In the genomic region with DNA sequence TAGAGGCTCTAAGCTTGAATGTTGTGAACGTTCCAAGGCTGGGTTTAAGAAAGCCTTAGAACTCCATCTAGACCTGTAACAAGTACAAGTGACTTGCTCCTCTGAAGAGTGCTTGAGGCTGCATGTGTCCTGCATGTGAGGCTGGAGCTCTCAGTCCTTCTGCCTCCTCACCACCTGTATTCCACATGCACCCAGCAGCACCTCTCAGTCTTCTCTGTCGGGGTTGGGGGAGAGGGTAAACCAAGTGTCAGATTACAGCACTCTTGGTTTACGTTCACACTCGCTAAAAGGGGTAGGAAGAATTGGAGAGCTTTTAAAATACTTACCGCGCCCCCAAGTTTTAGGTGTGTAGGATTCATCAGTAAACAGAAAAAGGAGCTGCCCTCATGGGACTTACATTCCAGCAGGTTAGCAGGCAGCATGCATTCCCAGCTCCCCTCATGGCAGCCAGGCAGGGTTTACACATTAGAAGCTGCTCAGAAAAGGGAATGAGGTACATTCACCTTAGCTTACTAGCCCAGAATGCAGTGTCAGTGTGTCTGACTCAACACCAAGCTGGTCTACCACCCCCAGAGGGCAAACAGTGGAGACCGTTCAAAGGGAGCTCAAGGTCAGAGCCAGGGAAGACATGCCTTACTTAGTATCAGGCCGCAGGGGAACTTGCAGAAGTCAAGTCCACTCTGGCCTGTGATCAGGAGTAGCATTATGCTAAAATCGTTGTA, we compare ENCODE assay signal across 27 cellular contexts.
"Had no signal": no experiment of that assay in that cellular context is flagged by ENCODE, and none has a peak within 500 bp of the region (broad histone marks: within the 10 kb centered on the region; RNA-seq: fewer than 3 reads in every experiment).

No MANE protein-coding gene starts in this region.

- H3K4me3 Mint-ChIP-seq: activated CD8-positive, alpha-beta T cell treated with anti-CD3 and anti-CD28 coated beads, Interleukin-2, amount 10 ng/mL, durations not matched to agents 7 days and 5 days; activated naive CD8-positive, alpha-beta T cell treated with anti-CD3 and anti-CD28 coated beads, Interleukin-2, amount 10 ng/mL, durations not matched to agents 7 days and 5 days; T-helper 1 cell treated with Interleukin-12 subunit alpha and Interleukin-12 subunit beta and Interleukin-4 antibody, amounts not matched to agents 30 μg/mL and 1 μg/mL, for 36 hours had no signal

- H3K36me3 ChIP-seq: adrenal gland had no signal

- H3K4me3 ChIP-seq: adrenal gland, MG63, Peyer's patch, SJSA1 had no signal

- ATAC-seq: activated CD8-positive, alpha-beta T cell treated with anti-CD3 and anti-CD28 coated beads, Interleukin-2, amount 10 ng/mL, durations not matched to agents 7 days and 5 days; SK-N-SH treated with all-trans-retinoic acid at 6 μM for 48 hours had no signal

- H3K27ac Mint-ChIP-seq: activated CD8-positive, alpha-beta T cell treated with anti-CD3 and anti-CD28 coated beads, Interleukin-2, amount 10 ng/mL, durations not matched to agents 7 days and 5 days; activated naive CD8-positive, alpha-beta T cell treated with anti-CD3 and anti-CD28 coated beads, Interleukin-2, amount 10 ng/mL, durations not matched to agents 7 days and 5 days; T-helper 1 cell treated with Interleukin-12 subunit alpha and Interleukin-12 subunit beta and Interleukin-4 antibody, amounts not matched to agents 30 μg/mL and 1 μg/mL, for 36 hours had no signal

- H3K27me3 Mint-ChIP-seq: activated naive CD8-positive, alpha-beta T cell treated with anti-CD3 and anti-CD28 coated beads, Interleukin-2, amount 10 ng/mL, durations not matched to agents 7 days and 5 days had no signal

- H3K27ac ChIP-seq: adrenal gland, Peyer's patch, SJSA1 had no signal

- H3K27me3 ChIP-seq: adrenal gland, MG63, Peyer's patch, SJSA1 had no signal

- H3K4me1 ChIP-seq: adrenal gland, Peyer's patch, SJSA1 had no signal

- H3K9me3 ChIP-seq: MG63, Peyer's patch, SJSA1 had no signal

- DNase-seq: activated CD4-positive, alpha-beta T cell treated with anti-CD3 and anti-CD28 coated beads for 48 hours; activated CD4-positive, alpha-beta T cell treated with anti-CD3 and anti-CD28 coated beads, Interleukin-2, amount 50 U/mL, for 4 hours; activated CD4-positive, CD25-positive, alpha-beta regulatory T cell treated with anti-CD3 and anti-CD28 coated beads, Interleukin-2, amount 50 U/mL, for 72 hours; activated CD8-positive, alpha-beta memory T cell treated with anti-CD3 and anti-CD28 coated beads, Interleukin-2, amount 50 U/mL, for 48 hours; activated CD8-positive, alpha-beta T cell treated with anti-CD3 and anti-CD28 coated beads, Interleukin-2, amount 10 ng/mL, durations not matched to agents 7 days and 5 days; activated naive CD4-positive, alpha-beta T cell treated with anti-CD3 and anti-CD28 coated beads, Interleukin-2, amount 50 U/mL, for 16 hours; activated naive CD8-positive, alpha-beta T cell treated with anti-CD3 and anti-CD28 coated beads, Interleukin-2, amount 10 ng/mL, durations not matched to agents 7 days and 5 days; activated T-cell treated with anti-CD3 and anti-CD28 coated beads, Interleukin-2, amount 50 U/mL, for 1 hour; adrenal gland; anterior cingulate cortex; caudate nucleus; MG63; MV-4-11; NCI-H1092 treated with DMSO at 0.1 percent for 48 hours; NCI-H1417 treated with DMSO at 0.1 percent for 48 hours; NCI-H1694 treated with DMSO at 0.1 percent for 48 hours; NCI-H2029 treated with DMSO at 0.1 percent for 48 hours; NCI-H345; NCI-H510A; NCI-H526 treated with DMSO at 0.1 percent for 48 hours; NK-92 treated with Interleukin-12 subunit alpha and Interleukin-12 subunit beta, amount 100 ng/mL, for 24 hours; Peyer's patch; SHP77; SW 1271 had no signal
